ENCODE assay signal across 8 cellular contexts in the genomic region with DNA sequence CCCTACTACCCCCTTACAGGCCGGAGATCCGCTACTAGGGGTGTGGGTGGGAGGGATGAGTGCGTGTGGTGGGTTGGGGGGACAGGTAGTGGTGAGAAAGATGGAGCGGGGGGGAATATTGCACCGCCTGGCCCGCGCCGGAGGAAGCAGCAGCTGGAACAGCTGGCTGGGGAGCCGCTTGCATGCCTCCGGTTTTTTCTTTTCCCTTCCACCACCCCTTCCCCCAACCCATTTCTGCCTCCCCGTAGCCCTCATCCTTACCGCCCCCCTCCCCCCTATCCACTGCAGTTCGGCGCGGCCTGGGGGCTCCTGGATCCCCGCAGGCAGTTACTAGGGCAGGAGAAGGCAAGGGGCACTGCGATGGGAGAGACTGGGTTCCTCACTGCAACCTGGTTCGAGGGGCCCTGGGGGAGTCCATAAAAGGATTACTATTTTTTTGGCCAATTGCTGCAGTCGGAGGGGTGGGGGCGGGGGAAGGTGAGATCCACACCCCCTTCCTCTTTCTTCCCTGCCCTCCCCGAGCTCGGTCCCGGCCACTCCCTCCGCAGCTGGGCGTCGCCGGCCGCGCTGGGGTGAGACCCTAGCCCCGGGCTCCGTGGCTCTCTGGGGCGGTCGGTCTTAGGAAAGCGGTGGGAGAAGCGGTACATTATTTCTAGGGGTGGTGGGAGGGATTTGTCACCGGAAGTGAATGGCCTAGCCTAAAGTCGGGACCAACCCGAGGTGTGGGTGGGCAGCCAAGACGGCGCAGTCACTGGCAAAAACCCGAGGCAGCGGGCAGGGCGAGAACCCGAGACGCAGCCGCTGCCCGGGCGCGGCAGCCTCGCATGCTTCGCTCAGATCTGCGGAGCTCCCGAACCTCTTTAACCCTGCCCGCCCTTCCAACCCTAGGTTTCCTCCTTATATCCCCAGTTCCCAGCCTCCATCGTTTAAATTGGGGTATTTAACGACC. TPM values are rescaled to one million over a fixed set of nuclear protein-coding genes. Genes with fewer than 3 reads are reported as not detected.
A peak's percentile ranks its signal among the peaks of the same experiment; 100 is the strongest.
DNase-seq lines count a peak whose midpoint lies in the region; ATAC-seq and TF ChIP-seq lines count a peak whose summit lies in the region.

No MANE protein-coding gene starts in this region.

- DNase-seq in ACHN = peak; percentile 86
- peak; percentile 93 for DNase-seq in NCI-H226
- DNase-seq in activated CD4-positive, CD25-positive, alpha-beta regulatory T cell (lab: John Stamatoyannopoulos, UW) = peak; percentile 55 to 74 (median 61)
- DNase-seq in caudate nucleus (lab: John Stamatoyannopoulos, UW) = peak in 58 of 61 donors; percentile 27 to 89 (median 70)
- DNase-seq in iris pigment epithelial cell (ENCODE audit: low read depth) = peak; percentile 79
- peak; percentile 97 for DNase-seq in spleen

- intact Hi-C loops in spleen (cut with DNase I; ENCODE audit: low total_unique reads) = loop anchor here (5.0 to 10.0 kb wide), 2 partner anchors 41 to 128 kb away; a partner anchor contains a TSS

- peaks cover 27 to 79% (median 47%) of the 10 kb centered on the region in 6 donors for H3K4me1 ChIP-seq in spleen

- no peaks in the 10 kb centered on the region for H3K27me3 ChIP-seq in spleen (replicated peaks in 1 of 7)

- H3K27ac ChIP-seq in caudate nucleus (ENCODE audit: low read depth, low read length) (peak overlapping the region; percentile 96), spleen (peak overlapping the region; percentile 83 to 98 (median 96))

- 0 to 1% (median 0%) methylated on average over 32 to 56 of the region's 56 CpGs for WGBS in spleen, 5 donors

- peak overlapping the region; percentile 69 to 97 (median 88) for H3K4me3 ChIP-seq in spleen

- peaks cover 0 to 7% (median 0%) of the 10 kb centered on the region in 6 donors for H3K36me3 ChIP-seq in spleen

- H3K9me3 ChIP-seq in spleen = no peaks in the 10 kb centered on the region

- peak in 2 of 3 donors; percentile 74 to 79 for TF ChIP-seq POLR2A in spleen (IDR thresholded peaks at IDR 0.05)

- in situ Hi-C loops in ACHN (cut with HindIII; ENCODE audit: low pct_ligation_motif_present, low pct_unique_long_range_greater_than_20kb, low sequenced_read_pairs) = no loop called here

- TF ChIP-seq CTCF in spleen (IDR thresholded peaks at IDR 0.05 in 8 of 11, conservative IDR thresholded peaks at IDR 0.05 in 3 of 11) = peak in 1 of 11 experiments; percentile 17

- ATAC-seq in GM18870 (IDR thresholded peaks at IDR 0.05; ENCODE audit: unreplicated experiment) (peak; percentile 40), HG03108 (IDR thresholded peaks at IDR 0.05; ENCODE audit: unreplicated experiment) (peak; percentile 53)

RNA-seq across cellular contexts. Expression of a gene that starts 0.8 kb away (rescaled TPM):
- total RNA-seq in spleen = 10 to 100 TPM; 22.2 to 63.3 (median 25.6) TPM
- 10 to 100 TPM; 51.7 to 63.2 (median 56.0) TPM for polyA plus RNA-seq in spleen

RNA-seq across cellular contexts. Expression of a gene that starts 24.3 kb away (rescaled TPM):
- 1 to 10 TPM in 4 of 7 donors, under 1 TPM in 3; 0.59 to 1.8 (median 1.3) TPM for total RNA-seq in spleen
- under 1 TPM; 0.27 to 0.67 (median 0.48) TPM for polyA plus RNA-seq in spleen

RNA-seq across cellular contexts. Expression of a gene that starts 35.1 kb away (rescaled TPM):
- 10 to 100 TPM; 20.0 to 27.5 (median 25.3) TPM for total RNA-seq in spleen
- 1 to 10 TPM; 3.4 to 4.8 (median 3.4) TPM for polyA plus RNA-seq in spleen

Comparison
In these comparisons a context has a peak if more than half of its experiments do, and no peak if none do; other contexts are left out.
1. Peak in every context shown above with its lines: DNase-seq, ATAC-seq, H3K4me3 ChIP-seq and H3K27ac ChIP-seq.